20 cellular contexts compared by ENCODE assay signal in genomic region chr7:138212314-138212713, GRCh38.
DNase-seq lines count a peak whose midpoint lies in the region; ATAC-seq and TF ChIP-seq lines count a peak whose summit lies in the region.
"Had no signal": no experiment of that assay in that cellular context is flagged by ENCODE, and none has a peak within 500 bp of the region (broad histone marks: within the 10 kb centered on the region; RNA-seq: fewer than 3 reads in every experiment).

No MANE protein-coding gene starts in this region.

- H3K27ac Mint-ChIP-seq in WTC11 (peak overlapping the region; percentile 50), mesothelial cell of epicardium (peak overlapping the region; percentile 39), type B pancreatic cell (peak overlapping the region; percentile 18)
- no peak overlapping the region for H3K27ac Mint-ChIP-seq in activated naive CD8-positive, alpha-beta T cell treated with anti-CD3 and anti-CD28 coated beads, Interleukin-2, amount 50 U/mL, for 24 hours
- H3K27ac Mint-ChIP-seq: B cell, CD14-positive monocyte had no signal

- H3K27me3 Mint-ChIP-seq in WTC11 (ENCODE audit: low read depth): peaks cover 12% of the 10 kb centered on the region
- no peaks in the 10 kb centered on the region for H3K27me3 Mint-ChIP-seq in mesothelial cell of epicardium (ENCODE audit: low read depth)
- no peaks in the 10 kb centered on the region for H3K27me3 Mint-ChIP-seq in type B pancreatic cell
- H3K27me3 Mint-ChIP-seq in activated naive CD8-positive, alpha-beta T cell treated with anti-CD3 and anti-CD28 coated beads, Interleukin-2, amount 50 U/mL, for 24 hours: peaks cover under 1% of the 10 kb centered on the region
- H3K27me3 Mint-ChIP-seq: B cell had no signal

- DNase-seq in DMS53 treated with DMSO at 0.1 percent for 48 hours (lab: John Stamatoyannopoulos, UW; ENCODE audit: unreplicated experiment) (peak; percentile 3), WTC11 (ENCODE audit: low spot score) (no peak), mesothelial cell of epicardium (ENCODE audit: low spot score in 2 of 2, unreplicated experiment in 2 of 2) (no peak), type B pancreatic cell (ENCODE audit: extremely low spot score, unreplicated experiment) (no peak), NCI-H2107 treated with DMSO at 0.1 percent for 48 hours (lab: John Stamatoyannopoulos, UW; ENCODE audit: unreplicated experiment) (no peak)
- no peak for DNase-seq in activated naive CD8-positive, alpha-beta T cell treated with anti-CD3 and anti-CD28 coated beads, Interleukin-2, amount 50 U/mL, for 24 hours
- DNase-seq: DND-41, MM.1S, NCI-H1048, NCI-H1417 treated with DMSO at 0.1 percent for 48 hours, NCI-H187 treated with DMSO at 0.1 percent for 48 hours, NCI-H2107, NCI-H345, NCI-H524 treated with DMSO at 0.1 percent for 48 hours, NCI-H82, SJCRH30 had no signal

- POLR2A ChIA-PET in WTC11 (lab: Charles Lee): no interaction called here

- H3K4me1 Mint-ChIP-seq in WTC11 (peaks cover 52% of the 10 kb centered on the region), mesothelial cell of epicardium (peaks cover 24% of the 10 kb centered on the region), type B pancreatic cell (ENCODE audit: unreplicated experiment) (peaks cover 12% of the 10 kb centered on the region)
- no peaks in the 10 kb centered on the region for H3K4me1 Mint-ChIP-seq in activated naive CD8-positive, alpha-beta T cell treated with anti-CD3 and anti-CD28 coated beads, Interleukin-2, amount 50 U/mL, for 24 hours
- H3K4me1 Mint-ChIP-seq: B cell had no signal

- H3K4me3 Mint-ChIP-seq in WTC11 (no peak overlapping the region), mesothelial cell of epicardium (no peak overlapping the region), type B pancreatic cell (peak overlapping the region; percentile 27)
- H3K4me3 Mint-ChIP-seq in activated naive CD8-positive, alpha-beta T cell treated with anti-CD3 and anti-CD28 coated beads, Interleukin-2, amount 50 U/mL, for 24 hours: no peak overlapping the region
- H3K4me3 Mint-ChIP-seq: B cell, CD14-positive monocyte had no signal

- H3K9me3 Mint-ChIP-seq in WTC11 (peaks cover 56% of the 10 kb centered on the region), mesothelial cell of epicardium (peaks cover 17% of the 10 kb centered on the region), type B pancreatic cell (peaks cover 16% of the 10 kb centered on the region)
- H3K9me3 Mint-ChIP-seq in activated naive CD8-positive, alpha-beta T cell treated with anti-CD3 and anti-CD28 coated beads, Interleukin-2, amount 50 U/mL, for 24 hours: no peaks in the 10 kb centered on the region

- H3K36me3 Mint-ChIP-seq in WTC11 (peaks cover 59% of the 10 kb centered on the region), mesothelial cell of epicardium (peaks cover 2% of the 10 kb centered on the region), type B pancreatic cell (peaks cover 6% of the 10 kb centered on the region)
- H3K36me3 Mint-ChIP-seq in activated naive CD8-positive, alpha-beta T cell treated with anti-CD3 and anti-CD28 coated beads, Interleukin-2, amount 50 U/mL, for 24 hours (ENCODE audit: low read depth): no peaks in the 10 kb centered on the region

- no peak for TF ChIP-seq CTCF in WTC11 (IDR thresholded peaks at IDR 0.05)
- TF ChIP-seq CTCF in mesothelial cell of epicardium (IDR thresholded peaks at IDR 0.05; ENCODE audit: unreplicated experiment): no peak
- TF ChIP-seq CTCF in type B pancreatic cell (conservative IDR thresholded peaks at IDR 0.05): no peak

- CTCF ChIA-PET in WTC11 (lab: Charles Lee): no interaction called here

- ATAC-seq in WTC11 (no peak), GM21528 (IDR thresholded peaks at IDR 0.05; ENCODE audit: low FRiP score, unreplicated experiment) (no peak)
- no peak for ATAC-seq in activated naive CD8-positive, alpha-beta T cell treated with anti-CD3 and anti-CD28 coated beads, Interleukin-2, amount 50 U/mL, for 24 hours
- ATAC-seq: A549 had no signal

TF ChIP-seq in WTC11, 78 proteins besides CTCF, POLR2A, EP300 and RAD21:
- TF ChIP-seq ZNF423 (CRISPR knock-in tag; IDR thresholded peaks at IDR 0.05) (no peak), ZNF317 (CRISPR knock-in tag; IDR thresholded peaks at IDR 0.05; ENCODE audit: borderline replicate concordance, low read depth) (no peak), E2F5 (CRISPR knock-in tag; IDR thresholded peaks at IDR 0.05) (no peak), OVOL2 (CRISPR knock-in tag; IDR thresholded peaks at IDR 0.05; ENCODE audit: borderline replicate concordance) (no peak)
- TF ChIP-seq, protein P1, sequence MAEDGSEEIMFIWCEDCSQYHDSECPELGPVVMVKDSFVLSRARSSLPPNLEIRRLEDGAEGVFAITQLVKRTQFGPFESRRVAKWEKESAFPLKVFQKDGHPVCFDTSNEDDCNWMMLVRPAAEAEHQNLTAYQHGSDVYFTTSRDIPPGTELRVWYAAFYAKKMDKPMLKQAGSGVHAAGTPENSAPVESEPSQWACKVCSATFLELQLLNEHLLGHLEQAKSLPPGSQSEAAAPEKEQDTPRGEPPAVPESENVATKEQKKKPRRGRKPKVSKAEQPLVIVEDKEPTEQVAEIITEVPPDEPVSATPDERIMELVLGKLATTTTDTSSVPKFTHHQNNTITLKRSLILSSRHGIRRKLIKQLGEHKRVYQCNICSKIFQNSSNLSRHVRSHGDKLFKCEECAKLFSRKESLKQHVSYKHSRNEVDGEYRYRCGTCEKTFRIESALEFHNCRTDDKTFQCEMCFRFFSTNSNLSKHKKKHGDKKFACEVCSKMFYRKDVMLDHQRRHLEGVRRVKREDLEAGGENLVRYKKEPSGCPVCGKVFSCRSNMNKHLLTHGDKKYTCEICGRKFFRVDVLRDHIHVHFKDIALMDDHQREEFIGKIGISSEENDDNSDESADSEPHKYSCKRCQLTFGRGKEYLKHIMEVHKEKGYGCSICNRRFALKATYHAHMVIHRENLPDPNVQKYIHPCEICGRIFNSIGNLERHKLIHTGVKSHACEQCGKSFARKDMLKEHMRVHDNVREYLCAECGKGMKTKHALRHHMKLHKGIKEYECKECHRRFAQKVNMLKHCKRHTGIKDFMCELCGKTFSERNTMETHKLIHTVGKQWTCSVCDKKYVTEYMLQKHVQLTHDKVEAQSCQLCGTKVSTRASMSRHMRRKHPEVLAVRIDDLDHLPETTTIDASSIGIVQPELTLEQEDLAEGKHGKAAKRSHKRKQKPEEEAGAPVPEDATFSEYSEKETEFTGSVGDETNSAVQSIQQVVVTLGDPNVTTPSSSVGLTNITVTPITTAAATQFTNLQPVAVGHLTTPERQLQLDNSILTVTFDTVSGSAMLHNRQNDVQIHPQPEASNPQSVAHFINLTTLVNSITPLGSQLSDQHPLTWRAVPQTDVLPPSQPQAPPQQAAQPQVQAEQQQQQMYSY (CRISPR knock-in tag; IDR thresholded peaks at IDR 0.05): no peak
- TF ChIP-seq, protein P2, sequence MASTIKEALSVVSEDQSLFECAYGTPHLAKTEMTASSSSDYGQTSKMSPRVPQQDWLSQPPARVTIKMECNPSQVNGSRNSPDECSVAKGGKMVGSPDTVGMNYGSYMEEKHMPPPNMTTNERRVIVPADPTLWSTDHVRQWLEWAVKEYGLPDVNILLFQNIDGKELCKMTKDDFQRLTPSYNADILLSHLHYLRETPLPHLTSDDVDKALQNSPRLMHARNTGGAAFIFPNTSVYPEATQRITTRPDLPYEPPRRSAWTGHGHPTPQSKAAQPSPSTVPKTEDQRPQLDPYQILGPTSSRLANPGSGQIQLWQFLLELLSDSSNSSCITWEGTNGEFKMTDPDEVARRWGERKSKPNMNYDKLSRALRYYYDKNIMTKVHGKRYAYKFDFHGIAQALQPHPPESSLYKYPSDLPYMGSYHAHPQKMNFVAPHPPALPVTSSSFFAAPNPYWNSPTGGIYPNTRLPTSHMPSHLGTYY (CRISPR knock-in tag; IDR thresholded peaks at IDR 0.05): no peak
